Comparison of ENCODE assay signal across 11 cellular contexts in genomic region chrX:11257290-11257689, GRCh38. TPM values are rescaled to one million over a fixed set of nuclear protein-coding genes. Genes with fewer than 3 reads are reported as not detected.
"Had no signal": no experiment of that assay in that cellular context is flagged by ENCODE, and none has a peak within 500 bp of the region (broad histone marks: within the 10 kb centered on the region; RNA-seq: fewer than 3 reads in every experiment).

No MANE protein-coding gene starts in this region.

- DNase-seq: HFFc6, KG1 had no signal

- H3K4me1 ChIP-seq: HAP-1 had no signal

- H3K4me3 ChIP-seq: GM23338, HAP-1 had no signal

- H3K36me3 ChIP-seq: HAP-1 had no signal

- H3K4me2 ChIP-seq: GM23338 had no signal

- H3K27ac ChIP-seq: HL-60 had no signal

- H3K9me3 ChIP-seq: HAP-1 had no signal

- ATAC-seq: GM23338, HCT116, HepG2 had no signal

- FAIRE-seq: H1, H54, HepG2 had no signal

- H2AFZ ChIP-seq: GM23338 had no signal

RNA-seq across cellular contexts. Expression of gene AMELX, which starts 35.9 kb away (rescaled TPM):
- total RNA-seq: GM23338, H1, HepG2, HFFc6, HT1080 had no signal
- polyA plus RNA-seq: GM23338, H1, HepG2, IgD-negative memory B cell had no signal
